8 cellular contexts compared by ENCODE assay signal in the genomic region with DNA sequence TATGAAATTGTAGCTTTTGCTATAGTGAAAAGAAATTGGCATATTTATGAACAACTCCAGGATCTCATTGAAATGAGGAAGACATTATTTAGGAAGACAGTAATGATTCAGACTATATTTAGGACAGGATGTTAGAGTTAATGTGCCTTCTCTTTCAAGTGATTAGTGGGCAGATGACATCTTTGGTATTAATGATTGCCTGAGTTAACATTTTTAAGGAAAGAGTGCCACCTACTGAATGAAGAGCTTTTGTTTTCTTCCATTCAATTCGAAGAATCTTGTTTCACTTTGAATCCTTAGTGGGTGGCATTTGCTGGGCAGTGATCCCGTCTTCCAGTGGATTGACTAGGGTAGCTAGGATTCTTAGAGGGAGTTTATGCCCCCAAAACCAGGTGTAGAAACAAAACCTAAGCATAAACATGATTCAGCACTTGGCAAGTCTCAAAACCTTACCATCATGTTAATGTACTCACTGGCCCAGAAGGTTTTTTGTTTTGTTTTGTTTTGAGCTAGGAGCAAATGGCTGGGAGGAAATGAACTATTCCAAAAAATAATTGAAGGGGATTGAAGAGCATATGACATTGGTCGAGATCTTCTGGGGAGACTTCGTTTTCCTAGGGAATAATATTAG. TPM values are rescaled to one million over a fixed set of nuclear protein-coding genes. Genes with fewer than 3 reads are reported as not detected.
DNase-seq lines count a peak whose midpoint lies in the region; ATAC-seq, FAIRE-seq and TF ChIP-seq lines count a peak whose summit lies in the region.

No MANE protein-coding gene starts in this region.

- H3K27me3 Mint-ChIP-seq in T-helper 17 cell (no peaks in the 10 kb centered on the region), neural crest cell (ENCODE audit: low read depth) (no peaks in the 10 kb centered on the region)

- H3K27ac Mint-ChIP-seq in T-helper 17 cell (peak overlapping the region; percentile 96), neural crest cell (ENCODE audit: unreplicated experiment) (no peak overlapping the region)

- no peaks in the 10 kb centered on the region for H3K9me3 Mint-ChIP-seq in neural crest cell

- H4K20me1 ChIP-seq in BLaER1 treated with 17β-estradiol and CSF1 and Interleukin-3, amounts not matched to agents 10 nM and 100 nM, result peaks cover 84 to 100% (median 100%) of the 10 kb centered on the region in 11 experiments

- no peaks in the 10 kb centered on the region for H3K27me3 ChIP-seq in BLaER1 treated with 17β-estradiol and CSF1 and Interleukin-3, amounts not matched to agents 10 nM and 100 nM
- no peaks in the 10 kb centered on the region for H3K27me3 ChIP-seq in esophagus squamous epithelium

- peaks cover 8 to 67% (median 21%) of the 10 kb centered on the region in 11 experiments; a peak in 19 of 22 replicates for H3K36me3 ChIP-seq in BLaER1 treated with 17β-estradiol and CSF1 and Interleukin-3, amounts not matched to agents 10 nM and 100 nM
- peaks cover 0 to 3% (median 0%) of the 10 kb centered on the region in 3 donors for H3K36me3 ChIP-seq in esophagus squamous epithelium

- intact Hi-C loops in esophagus squamous epithelium (cut with DNase I), result loop anchor here (5.0 kb wide), 1 partner anchor 566 kb away; no protein-coding TSS in a partner anchor

- H3K36me3 Mint-ChIP-seq in T-helper 17 cell (ENCODE audit: low read depth), result no peaks in the 10 kb centered on the region
- H3K36me3 Mint-ChIP-seq in neural crest cell (ENCODE audit: low read depth), result no peaks in the 10 kb centered on the region

- H3K4me3 Mint-ChIP-seq in T-helper 17 cell (peak overlapping the region; percentile 81), neural crest cell (no peak overlapping the region)

- 13 to 18% methylated on average over 4 of the region's 4 CpGs for WGBS in esophagus squamous epithelium, 2 donors

- no peaks in the 10 kb centered on the region for H3K9me3 ChIP-seq in BLaER1 treated with 17β-estradiol and CSF1 and Interleukin-3, amounts not matched to agents 10 nM and 100 nM (replicated peaks in 1 of 11)
- H3K9me3 ChIP-seq in T-helper 17 cell (ENCODE audit: control insufficient read depth, low read length, poor library complexity, severe bottlenecking), result no peaks in the 10 kb centered on the region
- H3K9me3 ChIP-seq in esophagus squamous epithelium, result no peaks in the 10 kb centered on the region

- no peak for DNase-seq in GM12892 (ENCODE audit: insufficient read length)
- DNase-seq in Kasumi-1 (lab: John Stamatoyannopoulos, UW), result peak; percentile 59 to 81
- DNase-seq in T-helper 17 cell, result no peak
- DNase-seq in esophagus squamous epithelium (lab: John Stamatoyannopoulos, UW), result no peak
- no peak for DNase-seq in neural crest cell (ENCODE audit: low read depth, low spot score)
- DNase-seq in SHP77 (lab: John Stamatoyannopoulos, UW), result no peak
- no peak for DNase-seq in NK-92 treated with Interleukin-12 subunit alpha and Interleukin-12 subunit beta, amount 100 ng/mL, for 24 hours (lab: John Stamatoyannopoulos, UW)

- peak overlapping the region; percentile 57 to 79 (median 68) for H3K27ac ChIP-seq in BLaER1 treated with 17β-estradiol and CSF1 and Interleukin-3, amounts not matched to agents 10 nM and 100 nM
- H3K27ac ChIP-seq in esophagus squamous epithelium, result peak overlapping the region; percentile 33 to 77 (median 50)

- peak overlapping the region; percentile 78 to 98 (median 92) for H3K4me2 ChIP-seq in BLaER1 treated with 17β-estradiol and CSF1 and Interleukin-3, amounts not matched to agents 10 nM and 100 nM

- H3K9ac ChIP-seq in BLaER1 treated with 17β-estradiol and CSF1 and Interleukin-3, amounts not matched to agents 10 nM and 100 nM, result peak overlapping the region; percentile 37 to 73 (median 66)

- H3K4me1 Mint-ChIP-seq in T-helper 17 cell (peaks cover 78% of the 10 kb centered on the region), neural crest cell (peaks cover 48% of the 10 kb centered on the region)

- H3K4me3 ChIP-seq in BLaER1 treated with 17β-estradiol and CSF1 and Interleukin-3, amounts not matched to agents 10 nM and 100 nM, result peak overlapping the region in 5 of 10 experiments; percentile 7 to 51 (median 37); a peak in 7 of 20 replicates
- H3K4me3 ChIP-seq in esophagus squamous epithelium, result peak overlapping the region in 1 of 4 donors; percentile 41

- ATAC-seq in T-helper 17 cell, result peak; percentile 69

- FAIRE-seq in GM12892 (lab: Jason Lieb, UNC), result peak; percentile 27

- TF ChIP-seq POLR2A in GM12892 (IDR thresholded peaks at IDR 0.05; ENCODE audit: low read depth, low read length), result no peak
- no peak for TF ChIP-seq POLR2A in esophagus squamous epithelium (IDR thresholded peaks at IDR 0.05)

- peaks cover 80 to 100% (median 100%) of the 10 kb centered on the region in 10 experiments for H3K4me1 ChIP-seq in BLaER1 treated with 17β-estradiol and CSF1 and Interleukin-3, amounts not matched to agents 10 nM and 100 nM
- H3K4me1 ChIP-seq in esophagus squamous epithelium, result peaks cover 18 to 95% (median 27%) of the 10 kb centered on the region in 3 donors

- TF ChIP-seq CTCF in esophagus squamous epithelium (IDR thresholded peaks at IDR 0.05) (peak; percentile 29 to 70 (median 53)), neural crest cell (conservative IDR thresholded peaks at IDR 0.05) (peak; percentile 77)

RNA-seq across cellular contexts. Expression of a gene that starts 23.2 kb away (rescaled TPM):
- polyA plus RNA-seq in GM12892 (2012; ENCODE audit: missing spikeins), result 4.0 TPM
- total RNA-seq in T-helper 17 cell (100 to 1,000 TPM in 1 of 2 donors, 10 to 100 TPM in 1; 99.2 to 120 TPM), esophagus squamous epithelium (10 to 100 TPM; 22.8 to 35.9 (median 29.9) TPM), neural crest cell (26.3 and 27.9 TPM in 2 replicates)

Comparison
In these comparisons a context has a peak if more than half of its experiments do, and no peak if none do; other contexts are left out.
1. DNase-seq: peak in Kasumi-1 (2 of 2); none in GM12892 (single experiment), T-helper 17 cell (0 of 3), esophagus squamous epithelium (single experiment), neural crest cell (single experiment), SHP77 (0 of 2) and NK-92 treated with Interleukin-12 subunit alpha and Interleukin-12 subunit beta, amount 100 ng/mL, for 24 hours (single experiment).